8 cellular contexts compared by ENCODE assay signal in the genomic region with DNA sequence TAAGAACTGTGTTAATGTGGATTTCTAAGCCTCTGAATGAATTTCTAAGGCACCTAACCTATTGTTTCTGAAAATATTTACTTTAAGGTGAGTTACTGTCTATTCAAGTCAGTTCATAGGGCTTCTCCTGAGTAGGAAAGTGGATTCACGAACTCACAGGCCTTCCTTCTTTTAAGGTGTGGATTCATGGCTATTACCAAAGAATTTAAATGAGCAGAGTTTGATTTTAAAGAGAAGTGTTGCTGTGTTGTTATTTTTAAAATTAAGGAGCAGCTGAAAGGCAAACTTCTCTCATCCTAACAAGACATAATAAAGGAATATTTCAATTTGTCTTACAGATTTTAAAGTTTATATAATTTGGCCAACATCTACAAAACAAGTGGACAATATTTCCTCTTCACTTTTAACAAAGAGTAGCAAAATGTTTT.
A peak's percentile ranks its signal among the peaks of the same experiment; 100 is the strongest.
DNase-seq lines count a peak whose midpoint lies in the region; ATAC-seq and TF ChIP-seq lines count a peak whose summit lies in the region.

No MANE protein-coding gene starts in this region.

- H3K36me3 ChIP-seq in neutrophil = no peaks in the 10 kb centered on the region

- ATAC-seq in GM19395 (IDR thresholded peaks at IDR 0.05; ENCODE audit: unreplicated experiment) = peak; percentile 43
- ATAC-seq in HG03280 (IDR thresholded peaks at IDR 0.05; ENCODE audit: unreplicated experiment) = peak; percentile 31
- ATAC-seq in HG03039 (IDR thresholded peaks at IDR 0.05; ENCODE audit: unreplicated experiment) = no peak

- DNase-seq in caudate nucleus (lab: John Stamatoyannopoulos, UW) (no peak), RKO (ENCODE audit: low spot score) (no peak), globus pallidus (ENCODE audit: low spot score) (no peak), DMS153 (lab: John Stamatoyannopoulos, UW) (no peak)

- H3K27ac ChIP-seq in caudate nucleus (ENCODE audit: low read depth, low read length) = peak overlapping the region; percentile 97
- H3K27ac ChIP-seq in neutrophil = peak overlapping the region; percentile 76

- no peaks in the 10 kb centered on the region for H3K9me3 ChIP-seq in neutrophil

- peaks cover 15 to 30% of the 10 kb centered on the region in 2 experiments for H3K4me1 ChIP-seq in neutrophil (ENCODE audit: control insufficient read depth in 1 of 2, insufficient read depth in 1 of 2, low read depth in 1 of 2, low read length in 1 of 2)

- H3K27me3 ChIP-seq in neutrophil = no peaks in the 10 kb centered on the region

- no peak for TF ChIP-seq CTCF in neutrophil (IDR thresholded peaks at IDR 0.05)

- peak overlapping the region; percentile 90 to 95 for H3K4me3 ChIP-seq in neutrophil (ENCODE audit: low read depth in 1 of 2, low read length in 1 of 2)
